19 cellular contexts compared by ENCODE assay signal in genomic region chr2:63668464-63668863, GRCh38.
DNase-seq lines count a peak whose midpoint lies in the region; ATAC-seq, FAIRE-seq and TF ChIP-seq lines count a peak whose summit lies in the region.
"Had no signal": no experiment of that assay in that cellular context is flagged by ENCODE, and none has a peak within 500 bp of the region (broad histone marks: within the 10 kb centered on the region; RNA-seq: fewer than 3 reads in every experiment).

No MANE protein-coding gene starts in this region.

- ATAC-seq in WTC11: peak; percentile 34
- ATAC-seq: GM12878 had no signal

- no peaks in the 10 kb centered on the region for H3F3A ChIP-seq in neural progenitor cell (ENCODE audit: low read depth)

- no peak overlapping the region for H3K4me3 Mint-ChIP-seq in activated CD4-positive, alpha-beta T cell treated with anti-CD3 and anti-CD28 coated beads, Interleukin-2, amount 10 ng/mL, durations not matched to agents 24 days and 14 days
- H3K4me3 Mint-ChIP-seq in WTC11 (peak overlapping the region; percentile 6; the same call in 1 of the 2 replicates), neural progenitor cell (no peak overlapping the region)
- H3K4me3 Mint-ChIP-seq: CD14-positive monocyte; CD4-positive, alpha-beta memory T cell had no signal

- peak; percentile 33 for DNase-seq in activated CD4-positive, alpha-beta T cell treated with anti-CD3 and anti-CD28 coated beads, Interleukin-2, amount 10 ng/mL, durations not matched to agents 24 days and 14 days
- no peak for DNase-seq in activated CD4-positive, alpha-beta T cell treated with anti-CD3 and anti-CD28 coated beads for 4 hours
- DNase-seq in WTC11 (ENCODE audit: low spot score) (no peak), neural progenitor cell (ENCODE audit: low spot score) (no peak), NK-92 (lab: John Stamatoyannopoulos, UW; ENCODE audit: unreplicated experiment) (no peak), SW 1271 (lab: John Stamatoyannopoulos, UW) (no peak), kidney (no peak)
- DNase-seq: CD4-positive, alpha-beta memory T cell; DMS 273 treated with DMSO at 0.1 percent for 48 hours; DMS53; DND-41; EL had no signal

- no peaks in the 10 kb centered on the region for H3K9me3 ChIP-seq in neural progenitor cell (ENCODE audit: low read depth)
- H3K9me3 ChIP-seq in kidney (ENCODE audit: control insufficient read depth in 1 of 2, low read length in 2 of 2): no peaks in the 10 kb centered on the region
- H3K9me3 ChIP-seq: BLaER1 had no signal

- H3K4me3 ChIP-seq in neural progenitor cell: no peak overlapping the region
- H3K4me3 ChIP-seq in kidney (ENCODE audit: low read length in 2 of 2): no peak overlapping the region
- H3K4me3 ChIP-seq: BLaER1, GM12878 had no signal

- H3K36me3 Mint-ChIP-seq in activated CD4-positive, alpha-beta T cell treated with anti-CD3 and anti-CD28 coated beads, Interleukin-2, amount 10 ng/mL, durations not matched to agents 24 days and 14 days (ENCODE audit: low read depth): no peaks in the 10 kb centered on the region
- H3K36me3 Mint-ChIP-seq in WTC11 (no peaks in the 10 kb centered on the region), neural progenitor cell (no peaks in the 10 kb centered on the region)
- H3K36me3 Mint-ChIP-seq: CD14-positive monocyte; CD4-positive, alpha-beta memory T cell had no signal

- peak overlapping the region; percentile 33 for H2AFZ ChIP-seq in neural progenitor cell (replicated peaks)

- H3K9ac ChIP-seq in neural progenitor cell (no peak overlapping the region), kidney (ENCODE audit: low read length in 2 of 2) (no peak overlapping the region)
- H3K9ac ChIP-seq: BLaER1 had no signal

- POLR2A ChIA-PET in WTC11 (lab: Charles Lee): no interaction called here

- no peak overlapping the region for H3K4me2 ChIP-seq in neural progenitor cell
- H3K4me2 ChIP-seq: BLaER1 had no signal

- TF ChIP-seq CTCF in WTC11 (IDR thresholded peaks at IDR 0.05): no peak
- TF ChIP-seq CTCF in neural progenitor cell (IDR thresholded peaks at IDR 0.05): no peak
- no peak for TF ChIP-seq CTCF in kidney (IDR thresholded peaks at IDR 0.05; ENCODE audit: borderline replicate concordance, extremely low read depth, insufficient read depth)

- H4K20me1 ChIP-seq in neural progenitor cell (ENCODE audit: low read depth): no peaks in the 10 kb centered on the region
- H4K20me1 ChIP-seq: BLaER1 had no signal

- intact Hi-C loops in activated CD4-positive, alpha-beta T cell treated with anti-CD3 and anti-CD28 coated beads, Interleukin-2, amount 10 ng/mL, durations not matched to agents 24 days and 14 days (cut with micrococcal nuclease): no loop called here
- intact Hi-C loops in kidney (cut with DNase I): no loop called here

- H3K27me3 Mint-ChIP-seq in activated CD4-positive, alpha-beta T cell treated with anti-CD3 and anti-CD28 coated beads, Interleukin-2, amount 10 ng/mL, durations not matched to agents 24 days and 14 days: peaks cover 22% of the 10 kb centered on the region
- H3K27me3 Mint-ChIP-seq in WTC11 (ENCODE audit: low read depth): no peaks in the 10 kb centered on the region
- H3K27me3 Mint-ChIP-seq in neural progenitor cell (ENCODE audit: insufficient read depth, low read depth): peaks cover 2% of the 10 kb centered on the region

- H3K27ac ChIP-seq in neural progenitor cell: no peak overlapping the region
- H3K27ac ChIP-seq in kidney (ENCODE audit: low read depth in 2 of 2, low read length in 2 of 2): no peak overlapping the region
- H3K27ac ChIP-seq: 22Rv1, BLaER1 had no signal

- no peaks in the 10 kb centered on the region for H3K79me2 ChIP-seq in neural progenitor cell (ENCODE audit: low read depth)

- peaks cover 7% of the 10 kb centered on the region for H3K4me1 ChIP-seq in neural progenitor cell
- no peaks in the 10 kb centered on the region for H3K4me1 ChIP-seq in kidney (ENCODE audit: control insufficient read depth in 1 of 2, insufficient read depth in 1 of 2, low read depth in 1 of 2, low read length in 2 of 2)

- no peak overlapping the region for H3K27ac Mint-ChIP-seq in activated CD4-positive, alpha-beta T cell treated with anti-CD3 and anti-CD28 coated beads, Interleukin-2, amount 10 ng/mL, durations not matched to agents 24 days and 14 days
- H3K27ac Mint-ChIP-seq in WTC11 (peak overlapping the region; percentile 63), neural progenitor cell (no peak overlapping the region)
- H3K27ac Mint-ChIP-seq: CD14-positive monocyte; CD4-positive, alpha-beta memory T cell had no signal

- CTCF ChIA-PET in WTC11 (lab: Charles Lee): no interaction called here

- no peaks in the 10 kb centered on the region for H3K27me3 ChIP-seq in neural progenitor cell
- H3K27me3 ChIP-seq: BLaER1 had no signal

- no peaks in the 10 kb centered on the region for H3K36me3 ChIP-seq in neural progenitor cell
- H3K36me3 ChIP-seq in kidney (ENCODE audit: control insufficient read depth in 1 of 2, insufficient read depth in 2 of 2, low read length in 2 of 2): no peaks in the 10 kb centered on the region
- H3K36me3 ChIP-seq: BLaER1 had no signal

- no peaks in the 10 kb centered on the region for H3K9me3 Mint-ChIP-seq in activated CD4-positive, alpha-beta T cell treated with anti-CD3 and anti-CD28 coated beads, Interleukin-2, amount 10 ng/mL, durations not matched to agents 24 days and 14 days
- H3K9me3 Mint-ChIP-seq in WTC11 (peaks cover 14% of the 10 kb centered on the region), neural progenitor cell (no peaks in the 10 kb centered on the region)
- H3K9me3 Mint-ChIP-seq: CD4-positive, alpha-beta memory T cell had no signal

- H3K4me1 Mint-ChIP-seq in activated CD4-positive, alpha-beta T cell treated with anti-CD3 and anti-CD28 coated beads, Interleukin-2, amount 10 ng/mL, durations not matched to agents 24 days and 14 days: no peaks in the 10 kb centered on the region
- H3K4me1 Mint-ChIP-seq in WTC11 (peaks cover 26% of the 10 kb centered on the region), neural progenitor cell (peaks cover 14% of the 10 kb centered on the region)
- H3K4me1 Mint-ChIP-seq: CD14-positive monocyte; CD4-positive, alpha-beta memory T cell had no signal

- FAIRE-seq in kidney (lab: Jason Lieb, UNC): no peak
- FAIRE-seq: GM12878, GM19239, H54, HTR-8/SVneo had no signal

TF ChIP-seq in WTC11, 78 proteins besides CTCF, POLR2A, EP300 and RAD21:
- TF ChIP-seq GABPB1 (CRISPR knock-in tag; IDR thresholded peaks at IDR 0.05): no peak
- TF ChIP-seq NR1H2 (CRISPR knock-in tag; IDR thresholded peaks at IDR 0.05): no peak
- TF ChIP-seq TEAD4 (CRISPR knock-in tag; IDR thresholded peaks at IDR 0.05): no peak
- TF ChIP-seq GTF2I (CRISPR knock-in tag; conservative IDR thresholded peaks at IDR 0.05): no peak
- no peak for TF ChIP-seq NR2C2 (CRISPR knock-in tag; IDR thresholded peaks at IDR 0.05)
- no peak for TF ChIP-seq MYBL2 (CRISPR knock-in tag; IDR thresholded peaks at IDR 0.05)
- no peak for TF ChIP-seq TCF7 (CRISPR knock-in tag; IDR thresholded peaks at IDR 0.05; ENCODE audit: low read depth)
- TF ChIP-seq SMAD3 (CRISPR knock-in tag; IDR thresholded peaks at IDR 0.05; ENCODE audit: borderline replicate concordance): no peak
- no peak for TF ChIP-seq SOX15 (CRISPR knock-in tag; IDR thresholded peaks at IDR 0.05)
- TF ChIP-seq ZNF138 (CRISPR knock-in tag; conservative IDR thresholded peaks at IDR 0.05): no peak
- no peak for TF ChIP-seq FOXJ3 (CRISPR knock-in tag; IDR thresholded peaks at IDR 0.05; ENCODE audit: borderline replicate concordance)
- TF ChIP-seq, protein P1, sequence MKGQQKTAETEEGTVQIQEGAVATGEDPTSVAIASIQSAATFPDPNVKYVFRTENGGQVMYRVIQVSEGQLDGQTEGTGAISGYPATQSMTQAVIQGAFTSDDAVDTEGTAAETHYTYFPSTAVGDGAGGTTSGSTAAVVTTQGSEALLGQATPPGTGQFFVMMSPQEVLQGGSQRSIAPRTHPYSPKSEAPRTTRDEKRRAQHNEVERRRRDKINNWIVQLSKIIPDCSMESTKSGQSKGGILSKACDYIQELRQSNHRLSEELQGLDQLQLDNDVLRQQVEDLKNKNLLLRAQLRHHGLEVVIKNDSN (CRISPR knock-in tag; IDR thresholded peaks at IDR 0.05): no peak
- TF ChIP-seq ZNF396 (CRISPR knock-in tag; IDR thresholded peaks at IDR 0.05; ENCODE audit: borderline replicate concordance): no peak
- TF ChIP-seq ZSCAN18 (CRISPR knock-in tag; IDR thresholded peaks at IDR 0.05): no peak
